In genomic region chr7:139855498-139856270, GRCh38 we compare ENCODE assay signal across 8 cellular contexts. TPM values are rescaled to one million over a fixed set of nuclear protein-coding genes. Genes with fewer than 3 reads are reported as not detected.
DNase-seq lines count a peak whose midpoint lies in the region; ATAC-seq and TF ChIP-seq lines count a peak whose summit lies in the region.

No MANE protein-coding gene starts in this region.

- no peaks in the 10 kb centered on the region for H3K27me3 Mint-ChIP-seq in activated T-cell treated with anti-CD3 and anti-CD28 coated beads, Interleukin-2, amount 50 U/mL, for 24 hours
- H3K27me3 Mint-ChIP-seq in WTC11 (ENCODE audit: low read depth) = no peaks in the 10 kb centered on the region; the same call in 1 of the 2 replicates
- no peaks in the 10 kb centered on the region for H3K27me3 Mint-ChIP-seq in memory B cell
- H3K27me3 Mint-ChIP-seq in Caco-2 (ENCODE audit: insufficient read depth, unreplicated experiment) = no peaks in the 10 kb centered on the region

- no peaks in the 10 kb centered on the region for H3K36me3 ChIP-seq in Caco-2 (ENCODE audit: control insufficient read depth, insufficient read depth, low read length)

- H3K36me3 Mint-ChIP-seq in activated T-cell treated with anti-CD3 and anti-CD28 coated beads, Interleukin-2, amount 50 U/mL, for 24 hours (ENCODE audit: low read depth) = no peaks in the 10 kb centered on the region
- no peaks in the 10 kb centered on the region for H3K36me3 Mint-ChIP-seq in WTC11
- H3K36me3 Mint-ChIP-seq in memory B cell = peaks cover 1% of the 10 kb centered on the region
- no peaks in the 10 kb centered on the region for H3K36me3 Mint-ChIP-seq in Caco-2 (ENCODE audit: insufficient read depth, unreplicated experiment)

- POLR2A ChIA-PET in WTC11 (lab: Charles Lee) = no interaction called here
- POLR2A ChIA-PET in Caco-2 (lab: Charles Lee) = no interaction called here

- H3K9me3 Mint-ChIP-seq in activated T-cell treated with anti-CD3 and anti-CD28 coated beads, Interleukin-2, amount 50 U/mL, for 24 hours = no peaks in the 10 kb centered on the region
- H3K9me3 Mint-ChIP-seq in WTC11 = no peaks in the 10 kb centered on the region
- H3K9me3 Mint-ChIP-seq in memory B cell = no peaks in the 10 kb centered on the region
- H3K9me3 Mint-ChIP-seq in Caco-2 (ENCODE audit: unreplicated experiment) = no peaks in the 10 kb centered on the region

- H3K4me1 Mint-ChIP-seq in activated T-cell treated with anti-CD3 and anti-CD28 coated beads, Interleukin-2, amount 50 U/mL, for 24 hours (ENCODE audit: low read depth) = peaks cover 31% of the 10 kb centered on the region
- H3K4me1 Mint-ChIP-seq in WTC11 = peaks cover 8% of the 10 kb centered on the region
- H3K4me1 Mint-ChIP-seq in memory B cell = peaks cover 31% of the 10 kb centered on the region
- H3K4me1 Mint-ChIP-seq in Caco-2 (ENCODE audit: low read depth, unreplicated experiment) = no peaks in the 10 kb centered on the region

- H3K27ac Mint-ChIP-seq in activated T-cell treated with anti-CD3 and anti-CD28 coated beads, Interleukin-2, amount 50 U/mL, for 24 hours = peak overlapping the region; percentile 77
- H3K27ac Mint-ChIP-seq in WTC11 = no peak overlapping the region
- no peak overlapping the region for H3K27ac Mint-ChIP-seq in memory B cell
- no peak overlapping the region for H3K27ac Mint-ChIP-seq in Caco-2 (ENCODE audit: unreplicated experiment)

- no peaks in the 10 kb centered on the region for H3K9me3 ChIP-seq in Caco-2

- H3K4me3 ChIP-seq in Caco-2 (ENCODE audit: low read depth, low read length) = no peak overlapping the region
- no peak overlapping the region for H3K4me3 ChIP-seq in foreskin fibroblast (ENCODE audit: low read depth in 1 of 2, low read length in 2 of 2)

- H3K4me1 ChIP-seq in Caco-2 = peaks cover 9% of the 10 kb centered on the region

- no peak for TF ChIP-seq CTCF in WTC11 (IDR thresholded peaks at IDR 0.05)
- no peak for TF ChIP-seq CTCF in Caco-2 (IDR thresholded peaks at IDR 0.05; ENCODE audit: insufficient read depth in 1 of 2, low read depth in 1 of 2, low read length in 1 of 2, severe bottlenecking in 1 of 2, unreplicated experiment in 1 of 2)
- TF ChIP-seq CTCF in foreskin fibroblast (IDR thresholded peaks at IDR 0.05; ENCODE audit: low read depth, low read length) = no peak

- no peaks in the 10 kb centered on the region for H3K27me3 ChIP-seq in Caco-2 (replicated peaks; ENCODE audit: control insufficient read depth, insufficient read depth, low read length)

- intact Hi-C loops in Caco-2 (cut with micrococcal nuclease; ENCODE audit: unreplicated experiment) = no loop called here

- no peak overlapping the region for H3K4me3 Mint-ChIP-seq in activated T-cell treated with anti-CD3 and anti-CD28 coated beads, Interleukin-2, amount 50 U/mL, for 24 hours
- H3K4me3 Mint-ChIP-seq in WTC11 (no peak overlapping the region), memory B cell (no peak overlapping the region), Caco-2 (ENCODE audit: unreplicated experiment) (no peak overlapping the region)

- ATAC-seq in HG03108 (IDR thresholded peaks at IDR 0.05; ENCODE audit: unreplicated experiment) = peak; percentile 90
- peak; percentile 39; the same call in 1 of the 2 replicates for ATAC-seq in WTC11
- peak; percentile 57 for ATAC-seq in memory B cell (ENCODE audit: low read depth)
- no peak for ATAC-seq in GM18520 (IDR thresholded peaks at IDR 0.05; ENCODE audit: unreplicated experiment)

- BruUV-seq in Caco-2 (replicated peaks; lab: Mats Ljungman, UMichigan) = no TSS peak

- peak; percentile 42 for DNase-seq in activated T-cell treated with anti-CD3 and anti-CD28 coated beads, Interleukin-2, amount 50 U/mL, for 24 hours
- DNase-seq in activated T-cell treated with anti-CD3 and anti-CD28 coated beads, Interleukin-2, amount 50 U/mL, for 1 hour = no peak
- DNase-seq in WTC11 (ENCODE audit: low spot score) (no peak), memory B cell (ENCODE audit: low spot score in 2 of 2) (no peak), Caco-2 (no peak), foreskin fibroblast (no peak)

- CTCF ChIA-PET in WTC11 (lab: Charles Lee) = no interaction called here
- CTCF ChIA-PET in Caco-2 (lab: Charles Lee) = no interaction called here

TF ChIP-seq in WTC11, 78 proteins besides CTCF, POLR2A, EP300 and RAD21:
- no peak for TF ChIP-seq NFYB (CRISPR knock-in tag; conservative IDR thresholded peaks at IDR 0.05; ENCODE audit: low read depth)
- no peak for TF ChIP-seq ZNF396 (CRISPR knock-in tag; IDR thresholded peaks at IDR 0.05; ENCODE audit: borderline replicate concordance)
- no peak for TF ChIP-seq NFE2L1 (CRISPR knock-in tag; IDR thresholded peaks at IDR 0.05)
- no peak for TF ChIP-seq ZNF263 (CRISPR knock-in tag; IDR thresholded peaks at IDR 0.05; ENCODE audit: low read depth)
- TF ChIP-seq, protein P1, sequence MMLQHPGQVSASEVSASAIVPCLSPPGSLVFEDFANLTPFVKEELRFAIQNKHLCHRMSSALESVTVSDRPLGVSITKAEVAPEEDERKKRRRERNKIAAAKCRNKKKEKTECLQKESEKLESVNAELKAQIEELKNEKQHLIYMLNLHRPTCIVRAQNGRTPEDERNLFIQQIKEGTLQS (CRISPR knock-in tag; conservative IDR thresholded peaks at IDR 0.05) = no peak
- TF ChIP-seq FOXJ3 (CRISPR knock-in tag; IDR thresholded peaks at IDR 0.05; ENCODE audit: borderline replicate concordance) = no peak
TF ChIP-seq in WTC11: peak in this region for 0.

RNA-seq across cellular contexts. Expression of gene TBXAS1, which starts 26.6 kb away (rescaled TPM):
- 0.82 to 2.6 TPM (median 2.3 TPM) in 3 replicates for total RNA-seq in WTC11 (2021)
- total RNA-seq in Caco-2 (2022) = 1.2 and 1.6 TPM in 2 replicates
